In the genomic region with DNA sequence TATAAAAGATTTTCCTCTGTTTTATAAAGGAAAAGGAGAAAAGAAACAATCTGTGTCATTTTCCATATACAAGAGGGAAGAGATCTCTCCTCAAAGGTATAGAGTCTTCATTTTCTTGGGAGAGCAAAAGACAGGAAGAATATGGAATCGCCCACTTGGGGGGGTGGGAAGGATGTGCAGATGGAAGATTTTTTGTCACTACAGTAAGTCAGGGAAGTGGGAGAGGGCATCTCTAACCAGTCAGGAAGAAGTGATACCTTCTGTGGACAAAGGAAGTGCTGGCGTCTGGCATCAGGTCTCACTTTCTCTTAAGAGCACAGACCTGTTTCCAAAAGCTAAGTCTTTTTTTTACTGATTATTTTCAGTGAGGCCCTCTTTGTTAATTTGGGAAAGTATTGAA, we compare ENCODE assay signal across 9 cellular contexts. TPM values are rescaled to one million over a fixed set of nuclear protein-coding genes. Genes with fewer than 3 reads are reported as not detected.
DNase-seq lines count a peak whose midpoint lies in the region; ATAC-seq and TF ChIP-seq lines count a peak whose summit lies in the region.
"Had no signal": no experiment of that assay in that cellular context is flagged by ENCODE, and none has a peak within 500 bp of the region (broad histone marks: within the 10 kb centered on the region; RNA-seq: fewer than 3 reads in every experiment).

No MANE protein-coding gene starts in this region.

- H3K36me3 ChIP-seq in PC-9 (ENCODE audit: low read depth), result peaks cover 4% of the 10 kb centered on the region; the same call in 1 of the 2 replicates
- peaks cover 0 to 13% (median 6%) of the 10 kb centered on the region in 4 donors for H3K36me3 ChIP-seq in esophagus muscularis mucosa
- H3K36me3 ChIP-seq in gastrocnemius medialis, result peaks cover 0 to 9% of the 10 kb centered on the region in 2 donors
- H3K36me3 ChIP-seq in prostate gland, result no peaks in the 10 kb centered on the region

- H3K27ac ChIP-seq in PC-9, result no peak overlapping the region
- peak overlapping the region in 1 of 4 donors; percentile 4 for H3K27ac ChIP-seq in esophagus muscularis mucosa (replicated peaks in 1 of 4)
- peak overlapping the region in 1 of 4 donors; percentile 97 for H3K27ac ChIP-seq in gastrocnemius medialis
- H3K27ac ChIP-seq in prostate gland, result no peak overlapping the region

- H4K20me1 ChIP-seq in PC-9 (ENCODE audit: insufficient read depth), result no peaks in the 10 kb centered on the region

- BruUV-seq in PC-9 (replicated peaks; lab: Mats Ljungman, UMichigan), result no TSS peak

- in situ Hi-C loops in gastrocnemius medialis (cut with MboI; ENCODE audit: low sequenced_read_pairs in 4 of 4), result no loop called here

- TF ChIP-seq POLR2A in esophagus muscularis mucosa (IDR thresholded peaks at IDR 0.05; ENCODE audit: low read depth), result no peak
- TF ChIP-seq POLR2A in gastrocnemius medialis (IDR thresholded peaks at IDR 0.05), result no peak
- no peak for TF ChIP-seq POLR2A in prostate gland (IDR thresholded peaks at IDR 0.05)

- peak overlapping the region; percentile 84 for H3K4me2 ChIP-seq in PC-9

- no peak for TF ChIP-seq CTCF in PC-9 (conservative IDR thresholded peaks at IDR 0.05)
- TF ChIP-seq CTCF in esophagus muscularis mucosa (IDR thresholded peaks at IDR 0.05), result no peak
- TF ChIP-seq CTCF in gastrocnemius medialis (IDR thresholded peaks at IDR 0.05 in 4 of 5, conservative IDR thresholded peaks at IDR 0.05 in 1 of 5), result no peak
- no peak for TF ChIP-seq CTCF in prostate gland (IDR thresholded peaks at IDR 0.05)

- CTCF ChIA-PET in PC-9 (lab: Charles Lee), result no interaction called here

- intact Hi-C loops in PC-9 (cut with micrococcal nuclease; ENCODE audit: unreplicated experiment), result no loop called here
- intact Hi-C loops in esophagus muscularis mucosa (cut with DNase I), result loop anchor here (5.0 kb wide), 2 partner anchors 66 to 81 kb away; no protein-coding TSS in a partner anchor
- intact Hi-C loops in gastrocnemius medialis (cut with DNase I; ENCODE audit: low total_unique reads), result no loop called here
- intact Hi-C loops in prostate gland (cut with DNase I), result loop anchor here (2.0 kb wide), 1 partner anchor 196 kb away; the partner anchor contains the start of gene YWHAH

- no peak overlapping the region for H2AFZ ChIP-seq in PC-9

- H3K4me3 ChIP-seq in PC-9, result peak overlapping the region; percentile 86
- H3K4me3 ChIP-seq in esophagus muscularis mucosa, result peak overlapping the region; percentile 90 to 100 (median 100)
- peak overlapping the region; percentile 88 to 100 (median 98) for H3K4me3 ChIP-seq in gastrocnemius medialis
- peak overlapping the region in 1 of 2 donors; percentile 70 for H3K4me3 ChIP-seq in prostate gland

- no peak for ATAC-seq in gastrocnemius medialis
- ATAC-seq in GM21367 (IDR thresholded peaks at IDR 0.05; ENCODE audit: unreplicated experiment), result no peak

- DNase-seq in NCI-H510A treated with DMSO at 0.1 percent for 48 hours (lab: John Stamatoyannopoulos, UW), result peak; percentile 11
- no peak for DNase-seq in NCI-H510A (lab: John Stamatoyannopoulos, UW)
- DNase-seq in PC-9, result no peak
- DNase-seq in esophagus muscularis mucosa (ENCODE audit: extremely low spot score), result no peak
- DNase-seq in gastrocnemius medialis, result no peak
- DNase-seq in prostate gland (ENCODE audit: low spot score), result no peak
- no peak for DNase-seq in NCI-H1048 (lab: John Stamatoyannopoulos, UW)
- DNase-seq: NCI-H187 treated with DMSO at 0.1 percent for 48 hours had no signal

- POLR2A ChIA-PET in PC-9 (lab: Charles Lee; ENCODE audit: unreplicated experiment), result interaction anchor here (0.6 kb wide), 1 partner anchor 27 kb away, joined by 4 read pairs; no protein-coding TSS in a partner anchor

- H3K9me3 ChIP-seq in PC-9 (ENCODE audit: insufficient read depth, low read depth) (no peaks in the 10 kb centered on the region), esophagus muscularis mucosa (no peaks in the 10 kb centered on the region), gastrocnemius medialis (no peaks in the 10 kb centered on the region), prostate gland (no peaks in the 10 kb centered on the region)

- H3K79me2 ChIP-seq in PC-9 (ENCODE audit: low read depth), result peaks cover 55% of the 10 kb centered on the region

- H3K27me3 ChIP-seq in PC-9 (ENCODE audit: insufficient read depth, low read depth) (no peaks in the 10 kb centered on the region), esophagus muscularis mucosa (no peaks in the 10 kb centered on the region), gastrocnemius medialis (no peaks in the 10 kb centered on the region), prostate gland (replicated peaks; ENCODE audit: insufficient read depth) (no peaks in the 10 kb centered on the region)

- H3K4me1 ChIP-seq in PC-9 (replicated peaks; ENCODE audit: insufficient read depth), result peaks cover 34% of the 10 kb centered on the region
- H3K4me1 ChIP-seq in esophagus muscularis mucosa, result peaks cover 34 to 49% (median 43%) of the 10 kb centered on the region in 4 donors
- H3K4me1 ChIP-seq in gastrocnemius medialis, result peaks cover 22 to 33% of the 10 kb centered on the region in 2 donors
- peaks cover 3% of the 10 kb centered on the region for H3K4me1 ChIP-seq in prostate gland (replicated peaks)

- no peak for TF ChIP-seq EP300 in esophagus muscularis mucosa (IDR thresholded peaks at IDR 0.05)

- 21% methylated on average over 2 of the region's 2 CpGs for WGBS in esophagus muscularis mucosa
- 15% methylated on average over 2 of the region's 2 CpGs for WGBS in prostate gland

- peaks cover 18% of the 10 kb centered on the region for H3F3A ChIP-seq in PC-9 (ENCODE audit: insufficient read depth, low read depth)

- no peaks in the 10 kb centered on the region for H3K9me2 ChIP-seq in PC-9 (ENCODE audit: insufficient read depth)

RNA-seq across cellular contexts. Expression of gene PRR14L, which starts 1.4 kb away (rescaled TPM):
- total RNA-seq in PC-9 (2021) (43.9 and 46.1 TPM in 2 replicates), esophagus muscularis mucosa (10 to 100 TPM; 14.6 to 21.6 (median 18.5) TPM), gastrocnemius medialis (1 to 10 TPM; 6.5 to 8.4 (median 7.1) TPM), prostate gland (10 to 100 TPM; 17.7 to 42.4 TPM)

RNA-seq across cellular contexts. Expression of gene DEPDC5, which starts 5.3 kb away (rescaled TPM):
- total RNA-seq in PC-9 (2021) (25.9 and 28.1 TPM in 2 replicates), esophagus muscularis mucosa (10 to 100 TPM in 3 of 4 donors, 1 to 10 TPM in 1; 7.3 to 15.8 (median 12.6) TPM), gastrocnemius medialis (10 to 100 TPM in 2 of 4 donors, 1 to 10 TPM in 2; 6.6 to 12.2 (median 10.4) TPM), prostate gland (10 to 100 TPM; 10.9 to 37.5 TPM)

Comparison
In these comparisons a context has a peak if more than half of its experiments do, and no peak if none do; other contexts are left out.
1. intact Hi-C loops: an anchor here in esophagus muscularis mucosa (5.0 kb wide) and prostate gland (2.0 kb wide); none called in PC-9 and gastrocnemius medialis.